1 cellular context compared by ENCODE assay signal in genomic region chr12:48197549-48197966, GRCh38.
TF ChIP-seq lines count a peak whose summit lies in the region.

No MANE protein-coding gene starts in this region.

TF ChIP-seq in K562, 482 proteins besides CTCF, POLR2A, EP300 and RAD21 (continued from another document):
- TF ChIP-seq ARID1B (IDR thresholded peaks at IDR 0.05) (peak; percentile 28), ZNF316 (IDR thresholded peaks at IDR 0.05) (peak; percentile 96), HDAC8 (tag; IDR thresholded peaks at IDR 0.05) (0 out of 2 replicates have a peak, but pooled peaks have one; percentile 35), MAFF (IDR thresholded peaks at IDR 0.05; ENCODE audit: low read length) (peak; percentile 62; the same call in 1 of the 2 replicates), BCOR (IDR thresholded peaks at IDR 0.05) (no peak), PHF21A (IDR thresholded peaks at IDR 0.05; ENCODE audit: borderline replicate concordance, low read depth) (peak; percentile 95), ZNF239 (CRISPR knock-in tag; IDR thresholded peaks at IDR 0.05) (no peak), HMG20A (CRISPR knock-in tag; conservative IDR thresholded peaks at IDR 0.05) (no peak), PHB2 (IDR thresholded peaks at IDR 0.05; ENCODE audit: low read depth) (no peak), JUN (IDR thresholded peaks at IDR 0.05; ENCODE audit: borderline replicate concordance, low read depth, low read length) (no peak), JUN (CRISPR knock-in tag; IDR thresholded peaks at IDR 0.05; ENCODE audit: borderline replicate concordance) (no peak), TRIM28 (IDR thresholded peaks at IDR 0.05) (0 out of 2 replicates have a peak, but pooled peaks have one; percentile 14), RCOR1 (IDR thresholded peaks at IDR 0.05; ENCODE audit: borderline replicate concordance in 1 of 2, low read depth in 2 of 2, low read length in 2 of 2) (peak in 1 of 2 experiments; percentile 65; a peak in 2 of 4 replicates), SMARCA4 (IDR thresholded peaks at IDR 0.05) (peak; percentile 32; the same call in 1 of the 2 replicates), NR2C1 (IDR thresholded peaks at IDR 0.05) (no peak), NR2C1 (tag; IDR thresholded peaks at IDR 0.05) (no peak), ZNF644 (tag; IDR thresholded peaks at IDR 0.05; ENCODE audit: low read depth) (no peak), MAFK (IDR thresholded peaks at IDR 0.05; ENCODE audit: low read length) (peak; percentile 59; the same call in 1 of the 2 replicates), HDAC1 (IDR thresholded peaks at IDR 0.05) (peak in 1 of 2 experiments; percentile 39; a peak in 1 of 4 replicates), ARID3A (IDR thresholded peaks at IDR 0.05; ENCODE audit: borderline replicate concordance, low read depth, low read length) (peak; percentile 68; the same call in 1 of the 2 replicates), FOSL1 (tag; conservative IDR thresholded peaks at IDR 0.05) (no peak), ZNF133 (CRISPR knock-in tag; IDR thresholded peaks at IDR 0.05) (no peak), KAT8 (IDR thresholded peaks at IDR 0.05; ENCODE audit: low read depth) (no peak), SMARCB1 (IDR thresholded peaks at IDR 0.05; ENCODE audit: insufficient read length, low read depth) (no peak), SMARCE1 (IDR thresholded peaks at IDR 0.05) (0 out of 2 replicates have a peak, but pooled peaks have one; percentile 20), ETV1 (tag; conservative IDR thresholded peaks at IDR 0.05; ENCODE audit: low read depth) (0 out of 2 replicates have a peak, but pooled peaks have one; percentile 10), IRF2 (CRISPR knock-in tag; IDR thresholded peaks at IDR 0.05) (no peak), MAFG (tag; conservative IDR thresholded peaks at IDR 0.05) (peak; percentile 84), TBP (optimal IDR thresholded peaks at IDR 0.05; ENCODE audit: low read depth, low read length) (no peak), C11orf30 (IDR thresholded peaks at IDR 0.05; ENCODE audit: low read depth) (peak; percentile 94), HDAC2 (IDR thresholded peaks at IDR 0.05) (0 out of 2 replicates have a peak, but pooled peaks have one; percentile 40), MTA2 (IDR thresholded peaks at IDR 0.05; ENCODE audit: low read depth) (no peak), ZC3H4 (CRISPR knock-in tag; IDR thresholded peaks at IDR 0.05; ENCODE audit: borderline replicate concordance) (no peak), ZNF140 (CRISPR knock-in tag; IDR thresholded peaks at IDR 0.05) (no peak), RFX1 (IDR thresholded peaks at IDR 0.05) (no peak), MCM7 (IDR thresholded peaks at IDR 0.05) (no peak), HDGF (IDR thresholded peaks at IDR 0.05) (no peak)
- TF ChIP-seq, protein P1, sequence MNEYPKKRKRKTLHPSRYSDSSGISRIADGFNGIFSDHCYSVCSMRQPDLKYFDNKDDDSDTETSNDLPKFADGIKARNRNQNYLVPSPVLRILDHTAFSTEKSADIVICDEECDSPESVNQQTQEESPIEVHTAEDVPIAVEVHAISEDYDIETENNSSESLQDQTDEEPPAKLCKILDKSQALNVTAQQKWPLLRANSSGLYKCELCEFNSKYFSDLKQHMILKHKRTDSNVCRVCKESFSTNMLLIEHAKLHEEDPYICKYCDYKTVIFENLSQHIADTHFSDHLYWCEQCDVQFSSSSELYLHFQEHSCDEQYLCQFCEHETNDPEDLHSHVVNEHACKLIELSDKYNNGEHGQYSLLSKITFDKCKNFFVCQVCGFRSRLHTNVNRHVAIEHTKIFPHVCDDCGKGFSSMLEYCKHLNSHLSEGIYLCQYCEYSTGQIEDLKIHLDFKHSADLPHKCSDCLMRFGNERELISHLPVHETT (CRISPR knock-in tag; conservative IDR thresholded peaks at IDR 0.05 in 1 of 2, IDR thresholded peaks at IDR 0.05 in 1 of 2), result no peak
- TF ChIP-seq, protein P2, sequence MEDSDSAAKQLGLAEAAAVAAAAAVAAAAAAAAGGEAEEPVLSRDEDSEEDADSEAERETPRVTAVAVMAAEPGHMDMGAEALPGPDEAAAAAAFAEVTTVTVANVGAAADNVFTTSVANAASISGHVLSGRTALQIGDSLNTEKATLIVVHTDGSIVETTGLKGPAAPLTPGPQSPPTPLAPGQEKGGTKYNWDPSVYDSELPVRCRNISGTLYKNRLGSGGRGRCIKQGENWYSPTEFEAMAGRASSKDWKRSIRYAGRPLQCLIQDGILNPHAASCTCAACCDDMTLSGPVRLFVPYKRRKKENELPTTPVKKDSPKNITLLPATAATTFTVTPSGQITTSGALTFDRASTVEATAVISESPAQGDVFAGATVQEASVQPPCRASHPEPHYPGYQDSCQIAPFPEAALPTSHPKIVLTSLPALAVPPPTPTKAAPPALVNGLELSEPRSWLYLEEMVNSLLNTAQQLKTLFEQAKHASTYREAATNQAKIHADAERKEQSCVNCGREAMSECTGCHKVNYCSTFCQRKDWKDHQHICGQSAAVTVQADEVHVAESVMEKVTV (CRISPR knock-in tag; IDR thresholded peaks at IDR 0.05), result no peak
